Comparison of ENCODE assay signal across 10 cellular contexts in the genomic region with DNA sequence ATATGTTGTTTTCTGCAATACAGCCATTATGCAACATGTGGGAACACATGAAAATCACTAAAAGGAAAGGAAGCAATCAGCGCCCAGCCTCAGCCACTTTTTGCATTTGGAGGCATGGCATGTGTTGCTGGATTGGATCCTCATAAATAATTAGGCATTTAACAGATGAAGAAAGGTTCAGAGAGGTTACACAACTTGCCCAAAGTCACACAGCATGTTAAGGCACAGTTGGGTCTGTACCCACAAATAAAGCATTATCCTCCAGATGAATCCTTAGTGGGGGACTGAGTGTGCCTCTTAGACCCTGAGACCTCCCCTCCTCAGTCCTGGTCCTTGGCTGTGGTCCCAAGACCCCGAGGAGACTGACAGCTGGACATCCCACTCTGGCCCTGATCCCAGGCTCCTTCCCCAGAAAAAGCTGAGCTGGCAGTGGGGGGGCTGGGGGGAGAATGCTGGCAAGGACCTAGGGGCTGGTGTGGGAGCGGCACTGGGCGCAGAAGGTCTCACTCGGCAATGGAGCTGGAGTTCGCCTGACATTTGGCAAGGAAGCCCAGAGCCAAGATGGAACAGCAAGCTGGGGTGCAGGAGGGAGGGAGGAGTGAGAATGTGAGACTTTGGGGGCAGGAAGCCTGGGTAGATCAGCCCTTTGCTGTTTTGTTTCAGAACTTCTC. TPM values are rescaled to one million over a fixed set of nuclear protein-coding genes. Genes with fewer than 3 reads are reported as not detected.
DNase-seq lines count a peak whose midpoint lies in the region; ATAC-seq, FAIRE-seq and TF ChIP-seq lines count a peak whose summit lies in the region.
"Had no signal": no experiment of that assay in that cellular context is flagged by ENCODE, and none has a peak within 500 bp of the region (broad histone marks: within the 10 kb centered on the region; RNA-seq: fewer than 3 reads in every experiment).

No MANE protein-coding gene starts in this region.

- no peak for TF ChIP-seq EP300 in GM12878 (IDR thresholded peaks at IDR 0.05; ENCODE audit: borderline replicate concordance in 1 of 2, control insufficient read depth in 1 of 2, low read depth in 2 of 2, low read length in 2 of 2)

- POLR2A ChIA-PET in GM12878 (lab: Charles Lee) = interaction anchor here (0.9 to 4.0 kb wide), 6 partner anchors 9 to 193 kb away, joined by 3 to 127 read pairs (median 11); partner anchors contain the start of genes AKNA and ATP6V1G1

- WGBS in GM12878 (ENCODE audit: insufficient coverage, insufficient replicate concordance, low lambda C conversion rate, missing lambda C conversion rate) = 82% methylated on average over 6 of the region's 6 CpGs

- no peak for TF ChIP-seq RAD21 in GM12878 (IDR thresholded peaks at IDR 0.05; ENCODE audit: insufficient read depth, low read depth, low read length)

- CTCF ChIA-PET in GM12878 (lab: Yijun Ruan, JAX) = interaction anchor here (0.7 to 5.5 kb wide), 9 partner anchors 9 to 258 kb away, joined by 3 to 49 read pairs (median 5); partner anchors contain the start of gene AKNA

- peaks cover 75% of the 10 kb centered on the region for H3K4me1 Mint-ChIP-seq in stimulated activated naive CD8-positive, alpha-beta T cell treated with anti-CD3 and anti-CD28 coated beads, Interleukin-15, Interleukin-2, amounts not matched to agents 100 ng/mL and 50 ng/mL, for 24 hours (ENCODE audit: low read depth)
- peaks cover 67 to 89% (median 77%) of the 10 kb centered on the region in 3 donors for H3K4me1 Mint-ChIP-seq in naive B cell
- H3K4me1 Mint-ChIP-seq in GM23338 = peaks cover 49% of the 10 kb centered on the region

- H3K4me3 Mint-ChIP-seq in stimulated activated naive CD8-positive, alpha-beta T cell treated with anti-CD3 and anti-CD28 coated beads, Interleukin-15, Interleukin-2, amounts not matched to agents 100 ng/mL and 50 ng/mL, for 24 hours = peak overlapping the region; percentile 61
- H3K4me3 Mint-ChIP-seq in naive B cell = peak overlapping the region; percentile 38 to 89 (median 80)
- H3K4me3 Mint-ChIP-seq in GM23338 = no peak overlapping the region

- RAD21 ChIA-PET in GM12878 (lab: Charles Lee; ENCODE audit: unreplicated experiment) = interaction anchor here (0.7 to 8.9 kb wide), 9 partner anchors 9 to 197 kb away, joined by 3 to 136 read pairs (median 3); partner anchors contain the start of gene AKNA

- SMC1A ChIA-PET in GM12878 (lab: Charles Lee; ENCODE audit: uncharacterized antibody, unreplicated experiment) = interaction anchor here (1.4 to 6.4 kb wide), 9 partner anchors 11 to 56 kb away, joined by 3 to 87 read pairs (median 7); no protein-coding TSS in a partner anchor

- H2AFZ ChIP-seq in GM12878 (ENCODE audit: control insufficient read depth, low read depth, low read length) = no peak overlapping the region
- no peak overlapping the region for H2AFZ ChIP-seq in GM23338

- peaks cover 26% of the 10 kb centered on the region for H3K36me3 Mint-ChIP-seq in stimulated activated naive CD8-positive, alpha-beta T cell treated with anti-CD3 and anti-CD28 coated beads, Interleukin-15, Interleukin-2, amounts not matched to agents 100 ng/mL and 50 ng/mL, for 24 hours (ENCODE audit: low read depth)
- peaks cover 0 to 14% of the 10 kb centered on the region in 2 donors for H3K36me3 Mint-ChIP-seq in naive B cell
- H3K36me3 Mint-ChIP-seq in GM23338 (ENCODE audit: low read depth) = peaks cover 20% of the 10 kb centered on the region

- H3K27me3 Mint-ChIP-seq in stimulated activated naive CD8-positive, alpha-beta T cell treated with anti-CD3 and anti-CD28 coated beads, Interleukin-15, Interleukin-2, amounts not matched to agents 100 ng/mL and 50 ng/mL, for 24 hours = no peaks in the 10 kb centered on the region
- H3K27me3 Mint-ChIP-seq in naive B cell = no peaks in the 10 kb centered on the region
- H3K27me3 Mint-ChIP-seq in GM23338 (ENCODE audit: insufficient read depth, low read depth, poor library complexity) = peaks cover 17% of the 10 kb centered on the region

- H3K9me3 ChIP-seq in GM12878 (replicated peaks; ENCODE audit: control insufficient read depth, insufficient read depth, low read length) = no peaks in the 10 kb centered on the region
- H3K9me3 ChIP-seq: adrenal gland had no signal

- peaks cover 70% of the 10 kb centered on the region for H3K79me2 ChIP-seq in GM12878 (ENCODE audit: control insufficient read depth, insufficient read depth, low read length)
- no peaks in the 10 kb centered on the region; the same call in 1 of the 2 replicates for H3K79me2 ChIP-seq in GM23338 (replicated peaks; ENCODE audit: insufficient read depth)

- H4K20me1 ChIP-seq in GM12878 (ENCODE audit: control insufficient read depth, insufficient read depth) = no peaks in the 10 kb centered on the region
- H4K20me1 ChIP-seq in GM23338 (replicated peaks; ENCODE audit: insufficient read depth) = peaks cover 5% of the 10 kb centered on the region; the same call in 1 of the 2 replicates

- H3F3A ChIP-seq in GM23338 (replicated peaks; ENCODE audit: low read depth) = peaks cover 15% of the 10 kb centered on the region

- H3K27me3 ChIP-seq in GM12878 (replicated peaks in 1 of 2; ENCODE audit: control insufficient read depth in 2 of 2, insufficient read depth in 2 of 2, low read length in 1 of 2) (no peaks in the 10 kb centered on the region), GM23338 (ENCODE audit: insufficient read depth) (no peaks in the 10 kb centered on the region)
- H3K27me3 ChIP-seq: adrenal gland had no signal

- TF ChIP-seq CTCF in GM12878 (IDR thresholded peaks at IDR 0.05 in 2 of 3, conservative IDR thresholded peaks at IDR 0.05 in 1 of 3; ENCODE audit: control insufficient read depth in 2 of 3, extremely low read depth in 1 of 3, insufficient read depth in 1 of 3, low read depth in 3 of 3, low read length in 3 of 3) = no peak
- TF ChIP-seq CTCF in GM13976 (IDR thresholded peaks at IDR 0.05; ENCODE audit: borderline replicate concordance, control extremely low read depth, extremely low read depth, insufficient read depth, missing control alignments) = no peak
- TF ChIP-seq CTCF in GM23338 (conservative IDR thresholded peaks at IDR 0.05; ENCODE audit: low read depth in 2 of 2) = no peak

- peak overlapping the region; percentile 52; the same call in 1 of the 2 replicates for H3K9ac ChIP-seq in GM12878 (ENCODE audit: control insufficient read depth, insufficient read depth, low read length)

- TF ChIP-seq POLR2A in GM12878 (IDR thresholded peaks at IDR 0.05; ENCODE audit: low read depth, low read length) = no peak

- peak overlapping the region; percentile 17 for H3K27ac ChIP-seq in GM12878 (ENCODE audit: control insufficient read depth, insufficient read depth)
- H3K27ac ChIP-seq in GM23338 (ENCODE audit: low read depth) = no peak overlapping the region

- no peaks in the 10 kb centered on the region for H3K9me2 ChIP-seq in GM23338 (ENCODE audit: insufficient read depth)

- peaks cover 53% of the 10 kb centered on the region for H3K4me1 ChIP-seq in GM12878 (ENCODE audit: control insufficient read depth, insufficient read depth, low read length)
- peaks cover 20% of the 10 kb centered on the region; the same call in 1 of the 2 replicates for H3K4me1 ChIP-seq in GM23338 (ENCODE audit: insufficient read depth)

- H3K9me3 Mint-ChIP-seq in stimulated activated naive CD8-positive, alpha-beta T cell treated with anti-CD3 and anti-CD28 coated beads, Interleukin-15, Interleukin-2, amounts not matched to agents 100 ng/mL and 50 ng/mL, for 24 hours = no peaks in the 10 kb centered on the region
- H3K9me3 Mint-ChIP-seq in naive B cell = no peaks in the 10 kb centered on the region
- no peaks in the 10 kb centered on the region for H3K9me3 Mint-ChIP-seq in GM23338

- H3K36me3 ChIP-seq in GM12878 (ENCODE audit: control insufficient read depth in 2 of 2, insufficient read depth in 2 of 2, low read length in 1 of 2) (peaks cover 0 to 5% of the 10 kb centered on the region in 2 experiments; a peak in 2 of 4 replicates), GM23338 (ENCODE audit: insufficient read depth) (no peaks in the 10 kb centered on the region)
- H3K36me3 ChIP-seq: adrenal gland had no signal

- no peak for ATAC-seq in stimulated activated naive CD8-positive, alpha-beta T cell treated with anti-CD3 and anti-CD28 coated beads, Interleukin-15, Interleukin-2, amounts not matched to agents 100 U/mL and 50 U/mL, for 24 hours
- ATAC-seq in GM12878 (no peak), naive B cell (ENCODE audit: low read depth in 2 of 2) (no peak), GM23338 (no peak)

- in situ Hi-C loops in GM12878 (cut with MboI) = no loop called here
- in situ Hi-C loops in GM13976 (cut with MboI; ENCODE audit: low sequenced_read_pairs, unreplicated experiment) = no loop called here

- H3K4me3 ChIP-seq in GM12878 = peak overlapping the region; percentile 40; the same call in 1 of the 2 replicates
- H3K4me3 ChIP-seq in GM23338 = no peak overlapping the region
- H3K4me3 ChIP-seq: adrenal gland had no signal

- no peak for DNase-seq in stimulated activated naive CD8-positive, alpha-beta T cell treated with anti-CD3 and anti-CD28 coated beads, Interleukin-15, Interleukin-2, amounts not matched to agents 100 U/mL and 50 U/mL, for 24 hours
- DNase-seq in GM12878 (ENCODE audit: low read depth, low spot score) (no peak), naive B cell (no peak), GM13976 (ENCODE audit: low spot score) (no peak), RPMI8226 (no peak), GM23338 (ENCODE audit: low spot score) (no peak), NCI-H2227 (lab: John Stamatoyannopoulos, UW; ENCODE audit: unreplicated experiment) (no peak)
- DNase-seq: adrenal gland, MM.1S had no signal

- no peak for FAIRE-seq in GM12878 (lab: Jason Lieb, UNC)

- intact Hi-C loops in GM12878 (cut with micrococcal nuclease; ENCODE audit: unreplicated experiment) = no loop called here

- H3K4me2 ChIP-seq in GM12878 (ENCODE audit: control insufficient read depth, insufficient read depth) (peak overlapping the region; percentile 66), GM23338 (no peak overlapping the region)

- no TSS peak for BruUV-seq in GM12878 (replicated peaks; lab: Mats Ljungman, UMichigan)

- peak overlapping the region; percentile 83 for H3K27ac Mint-ChIP-seq in stimulated activated naive CD8-positive, alpha-beta T cell treated with anti-CD3 and anti-CD28 coated beads, Interleukin-15, Interleukin-2, amounts not matched to agents 100 ng/mL and 50 ng/mL, for 24 hours
- peak overlapping the region; percentile 64 to 96 (median 92) for H3K27ac Mint-ChIP-seq in naive B cell
- no peak overlapping the region; the same call in 1 of the 2 replicates for H3K27ac Mint-ChIP-seq in GM23338

RNA-seq across cellular contexts. Expression of gene AKNA, which starts 6.9 kb away (rescaled TPM):
- 305 and 316 TPM in 2 replicates for total RNA-seq in GM12878 (2013; cell fraction: nucleolus; rRNA removed)
- 49.4 and 59.0 TPM in 2 replicates for total RNA-seq in GM12878 (2014; rRNA removed)
- 36.0 and 39.8 TPM in 2 replicates for total RNA-seq in GM12878 (2014; rRNA removed; fragmentation: Illumina TruSeq; extraction: Trizol)
- total RNA-seq in GM12878 (2021) = 117 and 132 TPM in 2 replicates
- 22.0 TPM for polyA plus RNA-seq in GM12878 (2011; ENCODE audit: low read depth)
- polyA plus RNA-seq in GM12878 (2011; rRNA removed) = 18.0 and 30.1 TPM in 2 replicates
- 33.7 and 39.1 TPM in 2 replicates for polyA plus RNA-seq in GM12878 (2011; cell fraction: cytosol; rRNA removed)
- 107 and 123 TPM in 2 replicates for polyA plus RNA-seq in GM12878 (2011; cell fraction: nucleus; rRNA removed)
- 57.1 and 64.5 TPM in 2 replicates for polyA plus RNA-seq in GM12878 (2012)
- 27.2 and 57.6 TPM in 2 replicates for polyA plus RNA-seq in GM12878 (2014; fragmentation: Illumina TruSeq; extraction: Trizol)
- 1 to 10 TPM; 1.6 to 5.0 TPM for polyA plus RNA-seq in GM12878 (2014; fragmentation: Nextera tagmentation; extraction: Ambion mirVana)
- polyA plus RNA-seq in GM12878 (2014; rRNA removed) = 71.9 and 77.7 TPM in 2 replicates
- 10 to 100 TPM; 28.0 to 30.9 TPM for polyA plus RNA-seq in GM12878 (2016; fragmentation: Nextera tagmentation; extraction: Ambion mirVana)
- polyA minus RNA-seq in GM12878 (2011; rRNA and poly(A)+ RNA removed) = 47.4 and 97.2 TPM in 2 replicates
- polyA minus RNA-seq in GM12878 (2011; cell fraction: cytosol; rRNA and poly(A)+ RNA removed) = 31.4 and 34.5 TPM in 2 replicates
- 64.4 and 127 TPM in 2 replicates for polyA minus RNA-seq in GM12878 (2011; cell fraction: nucleus; rRNA and poly(A)+ RNA removed)
- polyA plus RNA-seq in naive B cell (ENCODE audit: low read depth in 6 of 6) = 10 to 100 TPM in 5 of 6 donors, under 1 TPM in 1; 0.78 to 34.1 (median 13.7) TPM
- 19.6 and 28.1 TPM in 2 replicates for total RNA-seq in GM23338 (2014; rRNA removed; shearing (Covaris generic))
- polyA plus RNA-seq in GM23338 (2016; fragmentation: Nextera tagmentation; extraction: Ambion mirVana) = 9.0 and 11.2 TPM in 2 replicates
